ENCODE assay signal across 8 cellular contexts in genomic region chr9:5843450-5844249, GRCh38. TPM values are rescaled to one million over a fixed set of nuclear protein-coding genes. Genes with fewer than 3 reads are reported as not detected.
DNase-seq lines count a peak whose midpoint lies in the region; ATAC-seq and TF ChIP-seq lines count a peak whose summit lies in the region.

No MANE protein-coding gene starts in this region.

- peaks cover 14% of the 10 kb centered on the region; the same call in 1 of the 2 replicates for H4K20me1 ChIP-seq in IMR-90 (ENCODE audit: insufficient read depth, low read length)

- H3K27me3 ChIP-seq in BJ (ENCODE audit: control insufficient read depth, insufficient read depth, low read length) = peaks cover 4% of the 10 kb centered on the region; the same call in 1 of the 2 replicates
- peaks cover 8% of the 10 kb centered on the region for H3K27me3 ChIP-seq in IMR-90 (ENCODE audit: control insufficient read depth, insufficient read depth, low read length)

- no TSS peak for BruUV-seq in IMR-90 (replicated peaks; lab: Mats Ljungman, UMichigan)

- dilution Hi-C loops in IMR-90 (cut with HindIII; ENCODE audit: low sequenced_read_pairs, unreplicated experiment) = no loop called here

- no peaks in the 10 kb centered on the region for H3K79me1 ChIP-seq in IMR-90 (ENCODE audit: low read depth in 1 of 2, low read length in 2 of 2)

- peak overlapping the region; percentile 86 for H2AK5ac ChIP-seq in IMR-90 (ENCODE audit: low read depth, low read length)

- in situ Hi-C loops in IMR-90 (cut with MboI; ENCODE audit: low sequenced_read_pairs) = no loop called here
- in situ Hi-C loops in GM13976 (cut with MboI; ENCODE audit: low sequenced_read_pairs, unreplicated experiment) = no loop called here
- in situ Hi-C loops in GM13977 (cut with MboI; ENCODE audit: low pct_unique_long_range_greater_than_20kb, low sequenced_read_pairs, unreplicated experiment) = no loop called here

- peak overlapping the region; percentile 74; the same call in 1 of the 2 replicates for H3K27ac ChIP-seq in IMR-90 (ENCODE audit: insufficient read depth, low read length)

- 0 out of 2 replicates have a peak overlapping the region, but pooled peaks have one; percentile 22 for H3K56ac ChIP-seq in IMR-90 (ENCODE audit: extremely low read depth, insufficient read depth, low read length)

- H4K8ac ChIP-seq in IMR-90 (ENCODE audit: low read depth in 2 of 2, low read length in 2 of 2) = peak overlapping the region in 1 of 2 experiments; percentile 90; a peak in 2 of 4 replicates

- no peak overlapping the region for H3K4me3 ChIP-seq in BJ (ENCODE audit: low read depth, low read length)
- no peak overlapping the region for H3K4me3 ChIP-seq in IMR-90 (ENCODE audit: insufficient read depth, low read depth, low read length)

- no peak overlapping the region for H3K9ac ChIP-seq in IMR-90 (ENCODE audit: low read depth, low read length)

- peak overlapping the region; percentile 81 for H2BK20ac ChIP-seq in IMR-90 (ENCODE audit: low read depth, low read length)

- peak overlapping the region; percentile 56 for H2AK9ac ChIP-seq in IMR-90 (replicated peaks; ENCODE audit: low read depth, low read length, poor library complexity)

- peak overlapping the region; percentile 92 for H3K23ac ChIP-seq in IMR-90 (ENCODE audit: low read depth, low read length)

- no peaks in the 10 kb centered on the region for H3K36me3 ChIP-seq in BJ (ENCODE audit: control insufficient read depth, insufficient read depth, low read length)
- no peaks in the 10 kb centered on the region for H3K36me3 ChIP-seq in IMR-90 (ENCODE audit: control insufficient read depth, insufficient read depth, low read length)

- no peak overlapping the region for H2BK5ac ChIP-seq in IMR-90 (ENCODE audit: low read depth, low read length, poor library complexity, severe bottlenecking)

- H3K9me1 ChIP-seq in IMR-90 (ENCODE audit: insufficient read depth, low read length) = 0 out of 2 replicates have a peak, but pooled peaks cover 8% of the 10 kb centered on the region

- peaks cover 17% of the 10 kb centered on the region for H3K4me1 ChIP-seq in IMR-90 (ENCODE audit: control insufficient read depth, insufficient read depth, low read length)

- intact Hi-C loops in IMR-90 (cut with micrococcal nuclease) = no loop called here
- intact Hi-C loops in activated CD8-positive, alpha-beta T cell treated with anti-CD3 and anti-CD28 coated beads for 36 hours (cut with micrococcal nuclease) = loop anchor here (5.0 kb wide), 1 partner anchor 216 kb away; the partner anchor contains the start of gene RIC1

- peak overlapping the region; percentile 81 for H3K14ac ChIP-seq in IMR-90 (replicated peaks; ENCODE audit: low read depth, low read length)

- H3K18ac ChIP-seq in IMR-90 (ENCODE audit: low read depth, low read length) = peak overlapping the region; percentile 56

- no CpG with 5 or more reads among the region's 9 CpGs for WGBS in IMR-90 (ENCODE audit: extremely low coverage in 2 of 2, insufficient read length in 1 of 2), 2 experiments

- no peaks in the 10 kb centered on the region for H3K9me3 ChIP-seq in IMR-90 (ENCODE audit: control insufficient read depth, insufficient read depth, low read length)

- peak overlapping the region; percentile 90 for H2BK15ac ChIP-seq in IMR-90 (ENCODE audit: low read depth, low read length)

- no peak overlapping the region; the same call in 1 of the 2 replicates for H3K4me2 ChIP-seq in IMR-90 (ENCODE audit: low read depth, low read length)

- H3K4me3 Mint-ChIP-seq in activated CD8-positive, alpha-beta T cell treated with anti-CD3 and anti-CD28 coated beads for 36 hours = peak overlapping the region; percentile 51
- H3K4me3 Mint-ChIP-seq in glutamatergic neuron (ENCODE audit: unreplicated experiment) = no peak overlapping the region

- DNase-seq in BJ (ENCODE audit: low read depth) = no peak
- DNase-seq in IMR-90 = peak; percentile 29
- DNase-seq in activated CD8-positive, alpha-beta T cell treated with anti-CD3 and anti-CD28 coated beads for 36 hours = peak; percentile 16
- no peak for DNase-seq in left lobe of liver (ENCODE audit: low spot score)
- no peak for DNase-seq in GM13976 (ENCODE audit: low spot score)
- DNase-seq in GM13977 (ENCODE audit: low spot score) = no peak
- DNase-seq in glutamatergic neuron = no peak

- peaks cover 64% of the 10 kb centered on the region for H3K4me1 Mint-ChIP-seq in activated CD8-positive, alpha-beta T cell treated with anti-CD3 and anti-CD28 coated beads for 36 hours (ENCODE audit: low read depth)
- peaks cover 7% of the 10 kb centered on the region for H3K4me1 Mint-ChIP-seq in glutamatergic neuron (ENCODE audit: low read depth, unreplicated experiment)

- TF ChIP-seq CTCF in BJ (IDR thresholded peaks at IDR 0.05; ENCODE audit: insufficient read depth, low read depth, low read length) (0 out of 2 replicates have a peak, but pooled peaks have one; percentile 4), IMR-90 (conservative IDR thresholded peaks at IDR 0.05; ENCODE audit: low read depth, low read length) (no peak), GM13976 (IDR thresholded peaks at IDR 0.05; ENCODE audit: borderline replicate concordance, control extremely low read depth, extremely low read depth, insufficient read depth, missing control alignments) (no peak), GM13977 (IDR thresholded peaks at IDR 0.05; ENCODE audit: extremely low read depth, insufficient read depth, missing control alignments) (no peak), glutamatergic neuron (IDR thresholded peaks at IDR 0.05; ENCODE audit: partially characterized antibody, unreplicated experiment) (no peak)
- TF ChIP-seq CTCF in activated CD8-positive, alpha-beta T cell treated with anti-CD3 and anti-CD28 coated beads for 36 hours (IDR thresholded peaks at IDR 0.05) = no peak

- H3K27ac Mint-ChIP-seq in activated CD8-positive, alpha-beta T cell treated with anti-CD3 and anti-CD28 coated beads for 36 hours = peak overlapping the region; percentile 89
- H3K27ac Mint-ChIP-seq in glutamatergic neuron (ENCODE audit: unreplicated experiment) = no peak overlapping the region

- peak overlapping the region; percentile 71 for H2AFZ ChIP-seq in IMR-90 (replicated peaks; ENCODE audit: low read length, poor library complexity)

- H3K9me3 Mint-ChIP-seq in activated CD8-positive, alpha-beta T cell treated with anti-CD3 and anti-CD28 coated beads for 36 hours = peaks cover 2% of the 10 kb centered on the region
- H3K9me3 Mint-ChIP-seq in glutamatergic neuron (ENCODE audit: unreplicated experiment) = peaks cover 2% of the 10 kb centered on the region

- CTCF ChIA-PET in BJ (lab: Yijun Ruan, JAX) (interaction anchor here (0.6 to 5.5 kb wide), 3 partner anchors 11 to 126 kb away, joined by 3 to 27 read pairs (median 3); partner anchors contain the start of gene ERMP1), IMR-90 (lab: Yijun Ruan, JAX) (interaction anchor here (4.1 kb wide), 1 partner anchor 11 kb away, joined by 21 read pairs; the partner anchor contains the start of gene ERMP1)
- CTCF ChIA-PET in activated CD8-positive, alpha-beta T cell treated with anti-CD3 and anti-CD28 coated beads for 36 hours (lab: Charles Lee) = interaction anchor here (1.4 to 12.3 kb wide), 3 partner anchors 7 to 25 kb away, joined by 3 to 124 read pairs (median 11); partner anchors contain the start of gene ERMP1

- POLR2A ChIA-PET in BJ (lab: Charles Lee) = no interaction called here
- POLR2A ChIA-PET in IMR-90 (lab: Charles Lee; ENCODE audit: unreplicated experiment) = no interaction called here
- POLR2A ChIA-PET in activated CD8-positive, alpha-beta T cell treated with anti-CD3 and anti-CD28 coated beads for 36 hours (lab: Charles Lee) = interaction anchor here (1.0 to 1.8 kb wide), 3 partner anchors 11 to 17 kb away, joined by 4 to 8 read pairs (median 5); partner anchors contain the start of gene ERMP1

- no peaks in the 10 kb centered on the region for H3K27me3 Mint-ChIP-seq in activated CD8-positive, alpha-beta T cell treated with anti-CD3 and anti-CD28 coated beads for 36 hours
- H3K27me3 Mint-ChIP-seq in glutamatergic neuron (ENCODE audit: unreplicated experiment) = no peaks in the 10 kb centered on the region

- H4K91ac ChIP-seq in IMR-90 (ENCODE audit: insufficient read depth, low read depth, low read length) = peak overlapping the region; percentile 62

- ATAC-seq in IMR-90 (ENCODE audit: low read depth) = peak; percentile 53
- no peak for ATAC-seq in activated CD8-positive, alpha-beta T cell treated with anti-CD3 and anti-CD28 coated beads for 36 hours
- ATAC-seq in left lobe of liver = peak; percentile 9
- no peak for ATAC-seq in GM18870 (IDR thresholded peaks at IDR 0.05; ENCODE audit: unreplicated experiment)

- peak overlapping the region; percentile 88 for H3K4ac ChIP-seq in IMR-90 (ENCODE audit: low read depth, low read length)

- TF ChIP-seq RAD21 in IMR-90 (IDR thresholded peaks at IDR 0.05; ENCODE audit: low read length) = no peak

- peak overlapping the region; percentile 38; the same call in 1 of the 2 replicates for H4K5ac ChIP-seq in IMR-90 (ENCODE audit: low read depth, low read length)

- H3K36me3 Mint-ChIP-seq in activated CD8-positive, alpha-beta T cell treated with anti-CD3 and anti-CD28 coated beads for 36 hours (ENCODE audit: low read depth) = peaks cover 2% of the 10 kb centered on the region
- no peaks in the 10 kb centered on the region for H3K36me3 Mint-ChIP-seq in glutamatergic neuron (ENCODE audit: unreplicated experiment)

- TF ChIP-seq POLR2A in IMR-90 (IDR thresholded peaks at IDR 0.05; ENCODE audit: low read depth, low read length) = no peak

- peak overlapping the region; percentile 88 for H2BK120ac ChIP-seq in IMR-90 (ENCODE audit: low read depth, low read length)

TF ChIP-seq in IMR-90, 13 proteins besides CTCF, POLR2A, EP300 and RAD21 (continues in another document):
- TF ChIP-seq MAZ (IDR thresholded peaks at IDR 0.05; ENCODE audit: borderline replicate concordance, low read depth, low read length) (no peak), MXI1 (IDR thresholded peaks at IDR 0.05; ENCODE audit: borderline replicate concordance, low read depth, low read length) (no peak)

RNA-seq across cellular contexts. Expression of gene ERMP1, which starts 10.7 kb away (rescaled TPM):
- polyA plus RNA-seq in BJ (2011; rRNA removed) (2.3 and 4.8 TPM in 2 replicates), IMR-90 (2012; rRNA removed) (1.6 and 2.2 TPM in 2 replicates)
- 3.5 and 3.8 TPM in 2 replicates for polyA minus RNA-seq in BJ (2011; rRNA and poly(A)+ RNA removed)
- total RNA-seq in IMR-90 (2012; rRNA removed) (4.7 and 5.0 TPM in 2 replicates), left lobe of liver (11.8 TPM), glutamatergic neuron (ENCODE audit: unreplicated experiment) (4.2 TPM)
- polyA plus RNA-seq in IMR-90 (2012; cell fraction: cytosol; rRNA removed) = 1.3 TPM in 2 replicates
- 0.72 and 2.1 TPM in 2 replicates for polyA plus RNA-seq in IMR-90 (2012; cell fraction: nucleus; rRNA removed; ENCODE audit: low replicate concordance)
- total RNA-seq in activated CD8-positive, alpha-beta T cell treated with anti-CD3 and anti-CD28 coated beads for 36 hours = 10 to 100 TPM; 14.7 to 15.9 TPM

RNA-seq across cellular contexts. Expression of gene MLANA, which starts 47.0 kb away (rescaled TPM):
- not detected in 2 replicates for polyA plus RNA-seq in BJ (2011; rRNA removed)
- polyA minus RNA-seq in BJ (2011; rRNA and poly(A)+ RNA removed) = not detected in 2 replicates
- total RNA-seq in IMR-90 (2012; rRNA removed) = not detected in 2 replicates
- not detected in 2 replicates for polyA plus RNA-seq in IMR-90 (2012; rRNA removed)
- polyA plus RNA-seq in IMR-90 (2012; cell fraction: cytosol; rRNA removed) = not detected in 2 replicates
- not detected in 2 replicates for polyA plus RNA-seq in IMR-90 (2012; cell fraction: nucleus; rRNA removed; ENCODE audit: low replicate concordance)
- not detected for total RNA-seq in activated CD8-positive, alpha-beta T cell treated with anti-CD3 and anti-CD28 coated beads for 36 hours
- not detected for total RNA-seq in left lobe of liver
- not detected for total RNA-seq in glutamatergic neuron (ENCODE audit: unreplicated experiment)

Comparison
In these comparisons a context has a peak if more than half of its experiments do, and no peak if none do; other contexts are left out.
1. DNase-seq: peak in IMR-90 (single experiment) and activated CD8-positive, alpha-beta T cell treated with anti-CD3 and anti-CD28 coated beads for 36 hours (single experiment); none in BJ (single experiment), left lobe of liver (single experiment), GM13976 (single experiment), GM13977 (single experiment) and glutamatergic neuron (single experiment).
2. ATAC-seq: peak in IMR-90 (single experiment) and left lobe of liver (single experiment); none in activated CD8-positive, alpha-beta T cell treated with anti-CD3 and anti-CD28 coated beads for 36 hours (single experiment) and GM18870 (single experiment).